8 cellular contexts compared by ENCODE assay signal in the genomic region with DNA sequence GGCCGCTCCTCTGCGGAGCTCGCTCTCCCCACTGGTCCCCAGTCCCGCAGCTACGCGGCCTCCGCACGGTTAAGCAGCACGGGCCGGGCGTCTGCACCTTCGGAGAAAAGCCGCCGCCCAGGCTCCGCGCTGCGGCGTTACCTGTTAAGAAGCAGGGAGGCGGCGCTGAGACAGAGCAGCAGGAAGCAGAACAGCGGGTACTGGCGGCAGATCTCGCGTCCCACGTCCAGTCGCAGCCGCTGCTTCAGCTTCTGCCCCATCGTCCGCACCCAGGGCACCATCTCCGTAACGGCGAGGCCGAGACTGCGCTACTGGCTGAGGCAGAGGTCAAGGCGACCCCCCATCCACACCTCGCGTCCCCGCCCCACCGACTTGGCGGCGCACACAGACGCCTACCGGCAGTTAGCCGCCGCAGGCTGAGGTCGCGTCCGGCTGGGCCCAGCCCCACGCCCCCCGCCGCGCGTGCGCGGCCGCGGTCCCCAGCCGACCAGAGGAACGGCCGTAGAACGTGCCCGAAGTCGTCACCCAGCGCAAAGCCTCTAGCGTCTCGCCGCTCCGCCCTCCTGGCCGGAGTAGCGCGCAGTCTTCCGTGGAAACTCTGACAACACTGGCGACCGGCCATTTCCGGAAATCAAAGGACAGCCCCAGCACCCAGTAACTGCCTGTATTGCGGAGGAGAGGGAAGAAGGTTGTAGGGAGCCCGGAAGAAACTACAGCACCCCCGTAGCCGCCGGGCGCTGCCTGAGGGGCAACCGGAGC. TPM values are rescaled to one million over a fixed set of nuclear protein-coding genes. Genes with fewer than 3 reads are reported as not detected.
A peak's percentile ranks its signal among the peaks of the same experiment; 100 is the strongest.
DNase-seq lines count a peak whose midpoint lies in the region; ATAC-seq and TF ChIP-seq lines count a peak whose summit lies in the region.

A gene with protein sequence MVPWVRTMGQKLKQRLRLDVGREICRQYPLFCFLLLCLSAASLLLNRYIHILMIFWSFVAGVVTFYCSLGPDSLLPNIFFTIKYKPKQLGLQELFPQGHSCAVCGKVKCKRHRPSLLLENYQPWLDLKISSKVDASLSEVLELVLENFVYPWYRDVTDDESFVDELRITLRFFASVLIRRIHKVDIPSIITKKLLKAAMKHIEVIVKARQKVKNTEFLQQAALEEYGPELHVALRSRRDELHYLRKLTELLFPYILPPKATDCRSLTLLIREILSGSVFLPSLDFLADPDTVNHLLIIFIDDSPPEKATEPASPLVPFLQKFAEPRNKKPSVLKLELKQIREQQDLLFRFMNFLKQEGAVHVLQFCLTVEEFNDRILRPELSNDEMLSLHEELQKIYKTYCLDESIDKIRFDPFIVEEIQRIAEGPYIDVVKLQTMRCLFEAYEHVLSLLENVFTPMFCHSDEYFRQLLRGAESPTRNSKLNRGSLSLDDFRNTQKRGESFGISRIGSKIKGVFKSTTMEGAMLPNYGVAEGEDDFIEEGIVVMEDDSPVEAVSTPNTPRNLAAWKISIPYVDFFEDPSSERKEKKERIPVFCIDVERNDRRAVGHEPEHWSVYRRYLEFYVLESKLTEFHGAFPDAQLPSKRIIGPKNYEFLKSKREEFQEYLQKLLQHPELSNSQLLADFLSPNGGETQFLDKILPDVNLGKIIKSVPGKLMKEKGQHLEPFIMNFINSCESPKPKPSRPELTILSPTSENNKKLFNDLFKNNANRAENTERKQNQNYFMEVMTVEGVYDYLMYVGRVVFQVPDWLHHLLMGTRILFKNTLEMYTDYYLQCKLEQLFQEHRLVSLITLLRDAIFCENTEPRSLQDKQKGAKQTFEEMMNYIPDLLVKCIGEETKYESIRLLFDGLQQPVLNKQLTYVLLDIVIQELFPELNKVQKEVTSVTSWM (minus strand): TSS at position 421 of the 759 bp plus-strand sequence. CDS start 140 bp downstream, at position 281.

- CTCF ChIA-PET in PC-3 (lab: Charles Lee), result no interaction called here

- H3K4me1 ChIP-seq in PC-3 (ENCODE audit: insufficient read depth, low read length), result peaks cover 21% of the 10 kb centered on the region

- TF ChIP-seq CTCF in PC-3 (conservative IDR thresholded peaks at IDR 0.05; ENCODE audit: low read depth, low read length) (no peak), epithelial cell of proximal tubule (conservative IDR thresholded peaks at IDR 0.05; ENCODE audit: low read depth, low read length) (no peak)

- POLR2A ChIA-PET in PC-3 (lab: Charles Lee; ENCODE audit: unreplicated experiment), result interaction anchor here (0.6 to 0.9 kb wide), 3 partner anchors 32 to 144 kb away, joined by 3 to 6 read pairs (median 5); a partner anchor contains a TSS

- H4K20me1 ChIP-seq in PC-3 (ENCODE audit: low read length), result 0 out of 2 replicates have a peak, but pooled peaks cover 4% of the 10 kb centered on the region

- H3K4me3 ChIP-seq in PC-3 (ENCODE audit: low read length) (peak within 1 kb of the TSS; percentile 91), epithelial cell of proximal tubule (ENCODE audit: low read depth, low read length) (peak within 1 kb of the TSS; percentile 89)

- H3K9ac ChIP-seq in PC-3 (ENCODE audit: low read length), result peak within 1 kb of the TSS; percentile 75

- no peaks in the 10 kb centered on the region for H3K36me3 ChIP-seq in PC-3 (ENCODE audit: low read depth, low read length)

- peak within 1 kb of the TSS; percentile 90 for H2AFZ ChIP-seq in PC-3 (ENCODE audit: low read length)

- H3K9me2 ChIP-seq in PC-3 (replicated peaks; ENCODE audit: low read length), result no peaks in the 10 kb centered on the region

- intact Hi-C loops in PC-3 (cut with micrococcal nuclease), result loop anchor here (2.0 to 10.0 kb wide), 3 partner anchors 49 to 141 kb away; a partner anchor contains a TSS

- BruUV-seq in PC-3 (replicated peaks; lab: Mats Ljungman, UMichigan), result TSS peak; percentile 53

- DNase-seq in DMS153 treated with DMSO at 0.1 percent for 48 hours (lab: John Stamatoyannopoulos, UW; ENCODE audit: unreplicated experiment) (peak; percentile 86), HuH-7.5 (ENCODE audit: low spot score) (peak; percentile 69), PC-3 (peak; percentile 92), activated T-cell treated with anti-CD3 and anti-CD28 coated beads for 48 hours (ENCODE audit: low read depth) (peak; percentile 80), epithelial cell of proximal tubule (ENCODE audit: low read depth) (no peak), mucosa of gallbladder (ENCODE audit: low spot score) (peak; percentile 96)
- DNase-seq in stimulated activated CD8-positive, alpha-beta memory T cell treated with anti-CD3 and anti-CD28 coated beads, Interleukin-4, amount 100 ng/mL, for 24 hours (ENCODE audit: low read depth), result peak; percentile 77

- H3K4me2 ChIP-seq in PC-3 (ENCODE audit: low read length), result peak within 1 kb of the TSS; percentile 92

- ATAC-seq in GM21528 (IDR thresholded peaks at IDR 0.05; ENCODE audit: low FRiP score, unreplicated experiment) (peak; percentile 90), PC-3 (peak; percentile 92)

- no peaks in the 10 kb centered on the region for H3F3A ChIP-seq in PC-3 (ENCODE audit: low read length, unreplicated experiment)

- no peaks in the 10 kb centered on the region for H3K27me3 ChIP-seq in PC-3 (ENCODE audit: low read length)

- H3K79me2 ChIP-seq in PC-3 (ENCODE audit: low read length), result peaks cover 45% of the 10 kb centered on the region

- no peaks in the 10 kb centered on the region for H3K9me3 ChIP-seq in PC-3 (ENCODE audit: low read length)

- peak within 1 kb of the TSS; percentile 76 for H3K27ac ChIP-seq in PC-3 (ENCODE audit: low read length)

RNA-seq across cellular contexts. Expression of the gene that starts here (rescaled TPM):
- total RNA-seq in PC-3 (2014; rRNA removed), result 64.4 and 65.4 TPM in 2 replicates
- total RNA-seq in epithelial cell of proximal tubule, result 63.9 and 108 TPM in 2 replicates
- 80.1 TPM for total RNA-seq in mucosa of gallbladder
